Comparison of ENCODE assay signal across 23 cellular contexts in genomic region chr7:104968648-104969047, GRCh38. TPM values are rescaled to one million over a fixed set of nuclear protein-coding genes. Genes with fewer than 3 reads are reported as not detected.
DNase-seq lines count a peak whose midpoint lies in the region; ATAC-seq, FAIRE-seq and TF ChIP-seq lines count a peak whose summit lies in the region.
"Had no signal": no experiment of that assay in that cellular context is flagged by ENCODE, and none has a peak within 500 bp of the region (broad histone marks: within the 10 kb centered on the region; RNA-seq: fewer than 3 reads in every experiment).

No MANE protein-coding gene starts in this region.

- H3K9me3 ChIP-seq in adipocyte (ENCODE audit: control insufficient read depth, low read length) (no peaks in the 10 kb centered on the region), left lung (no peaks in the 10 kb centered on the region), sigmoid colon (no peaks in the 10 kb centered on the region)
- H3K9me3 ChIP-seq: A549, BE2C, MG63, SK-N-SH had no signal

- no peak for TF ChIP-seq CTCF in left lung (IDR thresholded peaks at IDR 0.05)
- no peak for TF ChIP-seq CTCF in sigmoid colon (IDR thresholded peaks at IDR 0.05)
- no peak for TF ChIP-seq CTCF in GM13977 (IDR thresholded peaks at IDR 0.05; ENCODE audit: extremely low read depth, insufficient read depth, missing control alignments)

- H3K4me3 ChIP-seq in adipocyte (ENCODE audit: low read length) (no peak overlapping the region), left lung (no peak overlapping the region), sigmoid colon (no peak overlapping the region)
- H3K4me3 ChIP-seq: A549, MG63, PC-9 had no signal

- intact Hi-C loops in left lung (cut with DNase I) (no loop called here), sigmoid colon (cut with DNase I) (no loop called here)

- in situ Hi-C loops in GM13977 (cut with MboI; ENCODE audit: low pct_unique_long_range_greater_than_20kb, low sequenced_read_pairs, unreplicated experiment) = no loop called here

- peak overlapping the region; percentile 52 for H3K9ac ChIP-seq in adipocyte (ENCODE audit: low read length)
- H3K9ac ChIP-seq: SK-N-SH had no signal

- peak; percentile 97 for FAIRE-seq in A204.1 (lab: Jason Lieb, UNC)
- FAIRE-seq: A549, D721Med, GM19239 had no signal

- H3K27ac ChIP-seq in left lung = peak overlapping the region; percentile 13 to 15
- H3K27ac ChIP-seq in sigmoid colon = peak overlapping the region; percentile 6 to 29 (median 18)
- H3K27ac ChIP-seq: A549, PC-9 had no signal

- DNase-seq in adipocyte (ENCODE audit: low read depth) (no peak), left lung (no peak), sigmoid colon (no peak), NCI-H345 (lab: John Stamatoyannopoulos, UW) (no peak), GM13977 (ENCODE audit: low spot score) (no peak)
- DNase-seq in stimulated activated naive CD4-positive, alpha-beta T cell treated with Interleukin-2 at 50 U/mL for 16 hours (lab: John Stamatoyannopoulos, UW) = no peak
- DNase-seq: BE2C, DMS53, GDM1, Kasumi-1, MG63, NCI-H1417, NCI-H1694 treated with DMSO at 0.1 percent for 48 hours, NCI-H2081 treated with DMSO at 0.1 percent for 48 hours, NCI-H510A, NCI-H748 treated with DMSO at 0.1 percent for 48 hours, PC-9, SIG-M5, SK-N-SH had no signal

- H3K36me3 ChIP-seq in adipocyte (ENCODE audit: control insufficient read depth, insufficient read depth, low read length, severe bottlenecking) (no peaks in the 10 kb centered on the region), left lung (no peaks in the 10 kb centered on the region), sigmoid colon (no peaks in the 10 kb centered on the region)
- H3K36me3 ChIP-seq: BE2C, MG63 had no signal

- 70 to 78% methylated on average over 2 of the region's 2 CpGs for WGBS in sigmoid colon, 2 donors

- no peak for ATAC-seq in left lung
- ATAC-seq: A549 had no signal

- TF ChIP-seq POLR2A in sigmoid colon (IDR thresholded peaks at IDR 0.05) = no peak

- H3K27me3 ChIP-seq in adipocyte (replicated peaks; ENCODE audit: control insufficient read depth, insufficient read depth, low read length) (no peaks in the 10 kb centered on the region), left lung (no peaks in the 10 kb centered on the region), sigmoid colon (no peaks in the 10 kb centered on the region)
- H3K27me3 ChIP-seq: BE2C, MG63 had no signal

- H3K4me1 ChIP-seq in adipocyte (ENCODE audit: control insufficient read depth, insufficient read depth, low read length) = peaks cover 49% of the 10 kb centered on the region
- H3K4me1 ChIP-seq in left lung = peaks cover 8 to 31% of the 10 kb centered on the region in 2 donors
- peaks cover 0 to 27% (median 17%) of the 10 kb centered on the region in 4 donors for H3K4me1 ChIP-seq in sigmoid colon

- TF ChIP-seq EP300 in sigmoid colon (IDR thresholded peaks at IDR 0.05) = no peak

RNA-seq across cellular contexts. Expression of gene KMT2E, which starts 45.4 kb away (rescaled TPM):
- total RNA-seq in left lung (10 to 100 TPM; 74.5 to 96.2 TPM), sigmoid colon (100 to 1,000 TPM in 3 of 4 donors, 10 to 100 TPM in 1; 84.7 to 109 (median 104) TPM)
- 10 to 100 TPM; 20.6 to 38.7 (median 26.4) TPM for polyA plus RNA-seq in sigmoid colon
